ENCODE assay signal across 8 cellular contexts in the genomic region with DNA sequence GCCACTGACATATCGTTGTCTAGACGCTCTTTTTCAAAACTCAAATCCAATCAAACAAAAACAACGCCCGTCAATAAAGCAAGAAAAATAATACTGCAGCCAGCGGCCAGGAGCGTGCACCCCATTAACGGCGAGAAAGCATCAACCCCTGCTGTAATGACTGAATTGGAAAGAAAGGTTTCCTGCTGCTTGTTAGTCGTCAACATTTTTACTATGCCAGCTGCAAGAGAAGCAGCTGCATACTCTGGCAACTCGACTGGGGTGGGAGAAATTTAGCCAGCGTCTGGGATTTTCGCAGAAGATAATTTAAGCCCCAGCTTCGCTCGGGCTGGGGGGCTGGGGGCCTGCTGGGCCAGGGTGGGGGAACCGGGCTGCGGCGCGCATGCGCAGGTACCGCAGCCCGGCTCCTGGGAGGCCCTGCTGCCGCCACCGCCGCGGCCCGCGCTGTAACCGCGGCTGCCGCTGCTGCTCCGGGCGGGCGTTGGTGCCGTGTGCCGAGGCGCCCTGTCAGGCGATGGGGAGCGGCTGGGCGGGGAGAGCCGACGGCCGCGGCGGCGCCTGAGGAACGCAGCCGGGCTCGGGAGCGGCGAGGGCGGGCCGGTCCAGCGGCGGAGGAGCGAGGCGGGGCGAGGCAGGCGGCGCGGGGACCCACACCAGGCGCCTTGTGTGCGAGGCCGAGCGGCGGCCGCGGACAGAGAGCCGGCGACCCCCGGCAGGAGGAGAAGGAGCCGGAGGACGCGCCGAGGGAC. TPM values are rescaled to one million over a fixed set of nuclear protein-coding genes. Genes with fewer than 3 reads are reported as not detected.
DNase-seq lines count a peak whose midpoint lies in the region; ATAC-seq and TF ChIP-seq lines count a peak whose summit lies in the region.

No MANE protein-coding gene starts in this region.

- 0 to 1% methylated on average over 28 to 34 of the region's 74 CpGs for WGBS in lower leg skin, 2 donors

- TF ChIP-seq CTCF in lower leg skin (IDR thresholded peaks at IDR 0.05), result no peak

- peak; percentile 82 for DNase-seq in Ammon's horn (ENCODE audit: low spot score)
- peak; percentile 65 to 82 for DNase-seq in NCI-H524 (lab: John Stamatoyannopoulos, UW)
- DNase-seq in activated CD4-positive, alpha-beta T cell treated with anti-CD3 and anti-CD28 coated beads, Interleukin-2, amount 50 U/mL, for 1 hour, result peak; percentile 67
- peak; percentile 78 for DNase-seq in dermis blood vessel endothelial cell
- peak; percentile 40 to 90 for DNase-seq in lower leg skin (ENCODE audit: low spot score in 2 of 2)
- DNase-seq in stimulated activated CD4-positive, alpha-beta T cell treated with anti-CD3 and anti-CD28 coated beads, Interleukin-4, amount 100 ng/mL, for 24 hours, result peak; percentile 69

- H3K4me3 ChIP-seq in lower leg skin (ENCODE audit: low read depth, poor library complexity, severe bottlenecking), result peak overlapping the region; percentile 89

- peak; percentile 57 for ATAC-seq in HG03354 (IDR thresholded peaks at IDR 0.05; ENCODE audit: poor library complexity, severe bottlenecking, unreplicated experiment)

- intact Hi-C loops in lower leg skin (cut with DNase I; ENCODE audit: low total_unique reads), result no loop called here

- TF ChIP-seq POLR2A in GM19099 (IDR thresholded peaks at IDR 0.05; ENCODE audit: extremely low read depth, insufficient read length, low read depth) (peak; percentile 74), lower leg skin (IDR thresholded peaks at IDR 0.05) (peak in 1 of 2 donors; percentile 60)

RNA-seq across cellular contexts. Expression of gene STXBP5, which starts 0.7 kb away (rescaled TPM):
- total RNA-seq in dermis blood vessel endothelial cell (26.7 and 27.4 TPM in 2 replicates), lower leg skin (10 to 100 TPM; 46.7 to 60.5 (median 50.6) TPM)

Comparison
In these comparisons a context has a peak if more than half of its experiments do, and no peak if none do; other contexts are left out.
1. Peak in every context shown above with its lines: DNase-seq, ATAC-seq and H3K4me3 ChIP-seq.